Comparison of ENCODE assay signal across 8 cellular contexts in genomic region chr5:141605523-141606277, GRCh38. TPM values are rescaled to one million over a fixed set of nuclear protein-coding genes. Genes with fewer than 3 reads are reported as not detected.
DNase-seq lines count a peak whose midpoint lies in the region; ATAC-seq and TF ChIP-seq lines count a peak whose summit lies in the region.

No MANE protein-coding gene starts in this region.

- intact Hi-C loops in activated B cell treated with CpG ODN at 0.5 μM for 24 hours (cut with micrococcal nuclease): loop anchor here (1.0 kb wide), 4 partner anchors 8 to 31 kb away; partner anchors contain the start of genes HDAC3 and RELL2
- intact Hi-C loops in colonic mucosa (cut with DNase I): no loop called here

- POLR2A ChIA-PET in activated B cell treated with CpG ODN at 0.5 μM for 24 hours (lab: Charles Lee): interaction anchor here (0.5 to 5.7 kb wide), 9 partner anchors 8 to 45 kb away, joined by 3 to 63 read pairs (median 3); partner anchors contain the start of gene DIAPH1

- TF ChIP-seq POLR2A in upper lobe of left lung (IDR thresholded peaks at IDR 0.05): peak in 1 of 4 donors; percentile 42

- ATAC-seq in GM19455 (IDR thresholded peaks at IDR 0.05; ENCODE audit: unreplicated experiment) (peak; percentile 97), HG03521 (IDR thresholded peaks at IDR 0.05; ENCODE audit: unreplicated experiment) (peak; percentile 93), activated B cell treated with CpG ODN at 0.5 μM for 24 hours (ENCODE audit: low read depth) (peak; percentile 97), upper lobe of left lung (ENCODE audit: low FRiP score in 2 of 2) (peak; percentile 77 to 86)

- H3K36me3 Mint-ChIP-seq in activated B cell treated with CpG ODN at 0.5 μM for 24 hours (ENCODE audit: low read depth): peaks cover 10% of the 10 kb centered on the region

- no peak overlapping the region for H3K9ac ChIP-seq in colonic mucosa (ENCODE audit: low read depth in 2 of 2, low read length in 2 of 2)

- no peaks in the 10 kb centered on the region for H3K27me3 Mint-ChIP-seq in activated B cell treated with CpG ODN at 0.5 μM for 24 hours

- peaks cover 5% of the 10 kb centered on the region for H3K4me1 ChIP-seq in colonic mucosa
- peaks cover 96 to 98% of the 10 kb centered on the region in 2 experiments for H3K4me1 ChIP-seq in neutrophil (ENCODE audit: control insufficient read depth in 1 of 2, insufficient read depth in 1 of 2, low read depth in 1 of 2, low read length in 1 of 2)
- peaks cover 57 to 70% (median 59%) of the 10 kb centered on the region in 4 donors for H3K4me1 ChIP-seq in upper lobe of left lung

- H3K27ac ChIP-seq in colonic mucosa (peak overlapping the region; percentile 21), neutrophil (peak overlapping the region; percentile 87), upper lobe of left lung (peak overlapping the region; percentile 71 to 87 (median 78))

- no peak for TF ChIP-seq CTCF in activated B cell treated with CpG ODN at 0.5 μM for 24 hours (IDR thresholded peaks at IDR 0.05)
- no peak for TF ChIP-seq CTCF in colonic mucosa (IDR thresholded peaks at IDR 0.05)
- TF ChIP-seq CTCF in neutrophil (IDR thresholded peaks at IDR 0.05): peak; percentile 55
- no peak for TF ChIP-seq CTCF in upper lobe of left lung (IDR thresholded peaks at IDR 0.05)

- in situ Hi-C loops in ACHN (cut with HindIII; ENCODE audit: low pct_ligation_motif_present, low pct_unique_long_range_greater_than_20kb, low sequenced_read_pairs): no loop called here

- no peaks in the 10 kb centered on the region for H3K27me3 ChIP-seq in colonic mucosa
- H3K27me3 ChIP-seq in neutrophil: no peaks in the 10 kb centered on the region
- no peaks in the 10 kb centered on the region for H3K27me3 ChIP-seq in upper lobe of left lung

- no peaks in the 10 kb centered on the region for H3K9me3 Mint-ChIP-seq in activated B cell treated with CpG ODN at 0.5 μM for 24 hours

- H3K4me3 Mint-ChIP-seq in activated B cell treated with CpG ODN at 0.5 μM for 24 hours: peak overlapping the region; percentile 76

- peak; percentile 21 for DNase-seq in AG08395 (ENCODE audit: low spot score)
- DNase-seq in activated B cell treated with CpG ODN at 0.5 μM for 24 hours: no peak
- peak; percentile 54 for DNase-seq in colonic mucosa
- DNase-seq in upper lobe of left lung: peak in 1 of 2 donors; percentile 83
- DNase-seq in ACHN: no peak

- WGBS in upper lobe of left lung, 2 donors: 34 to 36% methylated on average over 6 of the region's 6 CpGs

- H3K4me3 ChIP-seq in colonic mucosa: no peak overlapping the region
- H3K4me3 ChIP-seq in neutrophil (ENCODE audit: low read depth in 1 of 2, low read length in 1 of 2): peak overlapping the region; percentile 44 to 45
- no peak overlapping the region for H3K4me3 ChIP-seq in upper lobe of left lung

- peak overlapping the region; percentile 93 for H3K27ac Mint-ChIP-seq in activated B cell treated with CpG ODN at 0.5 μM for 24 hours

- CTCF ChIA-PET in activated B cell treated with CpG ODN at 0.5 μM for 24 hours (lab: Charles Lee): interaction anchor here (1.8 to 5.2 kb wide), 3 partner anchors 11 to 14 kb away, joined by 7 to 33 read pairs (median 32); partner anchors contain the start of gene DIAPH1

- H3K9me3 ChIP-seq in colonic mucosa (no peaks in the 10 kb centered on the region), neutrophil (no peaks in the 10 kb centered on the region), upper lobe of left lung (no peaks in the 10 kb centered on the region)

- no peaks in the 10 kb centered on the region for H3K36me3 ChIP-seq in colonic mucosa
- H3K36me3 ChIP-seq in neutrophil: no peaks in the 10 kb centered on the region
- no peaks in the 10 kb centered on the region for H3K36me3 ChIP-seq in upper lobe of left lung

- peak in 1 of 4 donors; percentile 22 for TF ChIP-seq EP300 in upper lobe of left lung (IDR thresholded peaks at IDR 0.05)

- peaks cover 84% of the 10 kb centered on the region for H3K4me1 Mint-ChIP-seq in activated B cell treated with CpG ODN at 0.5 μM for 24 hours

RNA-seq across cellular contexts. Expression of gene DIAPH1, which starts 13.1 kb away (rescaled TPM):
- 136 and 138 TPM in 2 replicates for total RNA-seq in activated B cell treated with CpG ODN at 0.5 μM for 24 hours
- total RNA-seq in colonic mucosa: 100 to 1,000 TPM; 113 to 143 TPM
- total RNA-seq in upper lobe of left lung: 100 to 1,000 TPM in 5 of 6 donors, 10 to 100 TPM in 1; 96.4 to 175 (median 133) TPM

RNA-seq across cellular contexts. Expression of gene HDAC3, which starts 30.9 kb away (rescaled TPM):
- 101 and 102 TPM in 2 replicates for total RNA-seq in activated B cell treated with CpG ODN at 0.5 μM for 24 hours
- 10 to 100 TPM; 36.6 to 44.0 TPM for total RNA-seq in colonic mucosa
- total RNA-seq in upper lobe of left lung: 10 to 100 TPM; 37.2 to 76.5 (median 47.6) TPM

RNA-seq across cellular contexts. Expression of gene RELL2, which starts 31.1 kb away (rescaled TPM):
- total RNA-seq in activated B cell treated with CpG ODN at 0.5 μM for 24 hours (16.8 and 18.9 TPM in 2 replicates), colonic mucosa (1 to 10 TPM; 2.1 to 6.7 TPM), upper lobe of left lung (1 to 10 TPM; 2.6 to 9.4 (median 6.5) TPM)

RNA-seq across cellular contexts. Expression of gene FCHSD1, which starts 45.5 kb away (rescaled TPM):
- total RNA-seq in activated B cell treated with CpG ODN at 0.5 μM for 24 hours: 63.2 and 79.5 TPM in 2 replicates
- total RNA-seq in colonic mucosa: 10 to 100 TPM; 14.1 to 15.4 TPM
- total RNA-seq in upper lobe of left lung: 100 to 1,000 TPM in 1 of 6 donors, 10 to 100 TPM in 5; 10.2 to 106 (median 32.7) TPM

Comparison
In these comparisons a context has a peak if more than half of its experiments do, and no peak if none do; other contexts are left out.
1. DNase-seq: peak in AG08395 (single experiment) and colonic mucosa (single experiment); none in activated B cell treated with CpG ODN at 0.5 μM for 24 hours (single experiment) and ACHN (single experiment).
2. H3K27ac ChIP-seq: peak in every context shown above with its lines; median percentile 87 in neutrophil; 78 in upper lobe of left lung; 21 in colonic mucosa.
3. H3K4me3 ChIP-seq: peak in neutrophil (2 of 2); none in colonic mucosa (single experiment) and upper lobe of left lung (0 of 4).
4. Peak in every context shown above with its lines, with median percentiles within 50 percentile points of each other: ATAC-seq.